ENCODE assay signal across 3 cellular contexts in genomic region chr12:52187206-52187605, GRCh38.
TF ChIP-seq lines count a peak whose summit lies in the region.

No MANE protein-coding gene starts in this region.

TF ChIP-seq in SK-N-SH, 30 proteins besides CTCF, POLR2A, EP300 and RAD21 (continued from another document):
- no peak for TF ChIP-seq EZH2phosphoT487 (IDR thresholded peaks at IDR 0.05; ENCODE audit: borderline replicate concordance, low read depth)
- no peak for TF ChIP-seq PBX3 (IDR thresholded peaks at IDR 0.05)
- no peak for TF ChIP-seq CHD2 (IDR thresholded peaks at IDR 0.05; ENCODE audit: low read length, partially characterized antibody)
- TF ChIP-seq MEF2A (IDR thresholded peaks at IDR 0.05; ENCODE audit: borderline replicate concordance, low read depth), result no peak
- no peak for TF ChIP-seq FOXJ3 (CRISPR knock-in tag; IDR thresholded peaks at IDR 0.05)
- no peak for TF ChIP-seq FOXM1 (IDR thresholded peaks at IDR 0.05; ENCODE audit: low read depth)
- no peak for TF ChIP-seq TCF12 (IDR thresholded peaks at IDR 0.05)
- TF ChIP-seq MXI1 (IDR thresholded peaks at IDR 0.05; ENCODE audit: low read depth, low read length), result no peak
- no peak for TF ChIP-seq NRF1 (IDR thresholded peaks at IDR 0.05; ENCODE audit: low read depth, low read length)
- TF ChIP-seq, protein P1, sequence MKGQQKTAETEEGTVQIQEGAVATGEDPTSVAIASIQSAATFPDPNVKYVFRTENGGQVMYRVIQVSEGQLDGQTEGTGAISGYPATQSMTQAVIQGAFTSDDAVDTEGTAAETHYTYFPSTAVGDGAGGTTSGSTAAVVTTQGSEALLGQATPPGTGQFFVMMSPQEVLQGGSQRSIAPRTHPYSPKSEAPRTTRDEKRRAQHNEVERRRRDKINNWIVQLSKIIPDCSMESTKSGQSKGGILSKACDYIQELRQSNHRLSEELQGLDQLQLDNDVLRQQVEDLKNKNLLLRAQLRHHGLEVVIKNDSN (IDR thresholded peaks at IDR 0.05; ENCODE audit: borderline replicate concordance, low read depth), result no peak
- TF ChIP-seq RFX5 (IDR thresholded peaks at IDR 0.05; ENCODE audit: low read length), result no peak

TF ChIP-seq in SK-N-SH treated with all-trans-retinoic acid at 6 μM for 48 hours, 23 proteins besides CTCF, POLR2A, EP300 and RAD21 (continued from another document):
- TF ChIP-seq ZNF70 (CRISPR knock-in tag; IDR thresholded peaks at IDR 0.05), result no peak
- no peak for TF ChIP-seq TSHZ2 (CRISPR knock-in tag; IDR thresholded peaks at IDR 0.05)
- no peak for TF ChIP-seq TCF4 (CRISPR knock-in tag; IDR thresholded peaks at IDR 0.05; ENCODE audit: borderline replicate concordance)
- no peak for TF ChIP-seq RARB (CRISPR knock-in tag; IDR thresholded peaks at IDR 0.05)
- TF ChIP-seq ARNTL (CRISPR knock-in tag; IDR thresholded peaks at IDR 0.05; ENCODE audit: borderline replicate concordance, low read depth), result no peak
- TF ChIP-seq TOX (CRISPR knock-in tag; IDR thresholded peaks at IDR 0.05; ENCODE audit: borderline replicate concordance), result no peak
- no peak for TF ChIP-seq ZNF565 (CRISPR knock-in tag; conservative IDR thresholded peaks at IDR 0.05; ENCODE audit: low read depth)
- TF ChIP-seq OSR1 (CRISPR knock-in tag; IDR thresholded peaks at IDR 0.05), result no peak
- no peak for TF ChIP-seq BACH2 (CRISPR knock-in tag; IDR thresholded peaks at IDR 0.05; ENCODE audit: borderline replicate concordance)
- TF ChIP-seq ESRRG (CRISPR knock-in tag; IDR thresholded peaks at IDR 0.05), result no peak
- no peak for TF ChIP-seq ZC3H10 (CRISPR knock-in tag; IDR thresholded peaks at IDR 0.05)
- TF ChIP-seq CSRNP3 (CRISPR knock-in tag; IDR thresholded peaks at IDR 0.05), result no peak
- TF ChIP-seq SNAI2 (CRISPR knock-in tag; IDR thresholded peaks at IDR 0.05), result no peak

TF ChIP-seq in WTC11, 78 proteins besides CTCF, POLR2A, EP300 and RAD21 (continued from another document):
- TF ChIP-seq, protein P2, sequence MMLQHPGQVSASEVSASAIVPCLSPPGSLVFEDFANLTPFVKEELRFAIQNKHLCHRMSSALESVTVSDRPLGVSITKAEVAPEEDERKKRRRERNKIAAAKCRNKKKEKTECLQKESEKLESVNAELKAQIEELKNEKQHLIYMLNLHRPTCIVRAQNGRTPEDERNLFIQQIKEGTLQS (CRISPR knock-in tag; conservative IDR thresholded peaks at IDR 0.05), result no peak
